22 cellular contexts compared by ENCODE assay signal in genomic region chr2:128737546-128737826, GRCh38.
"Had no signal": no experiment of that assay in that cellular context is flagged by ENCODE, and none has a peak within 500 bp of the region (broad histone marks: within the 10 kb centered on the region; RNA-seq: fewer than 3 reads in every experiment).

No MANE protein-coding gene starts in this region.

- H3K4me3 Mint-ChIP-seq: activated CD4-positive, alpha-beta T cell treated with anti-CD3 and anti-CD28 coated beads, Interleukin-2, amount 10 ng/mL, durations not matched to agents 7 days and 5 days; activated CD8-positive, alpha-beta T cell treated with anti-CD3 and anti-CD28 coated beads for 36 hours; activated T-cell treated with anti-CD3 and anti-CD28 coated beads, Interleukin-2, amount 50 U/mL, for 4 hours; stimulated activated naive CD8-positive, alpha-beta T cell treated with anti-CD3 and anti-CD28 coated beads, Interleukin-15, Interleukin-2, amounts not matched to agents 100 ng/mL and 50 ng/mL, for 24 hours had no signal

- H3K36me3 Mint-ChIP-seq: stimulated activated effector memory CD8-positive, alpha-beta T cell treated with anti-CD3 and anti-CD28 coated beads, Interleukin-12 subunit alpha, Interleukin-12 subunit beta, amount 100 ng/mL, for 72 hours had no signal

- H3K4me1 Mint-ChIP-seq: activated T-helper 17 cell treated with anti-CD3 and anti-CD28 coated beads, Interleukin-2, amount 50 U/mL, for 72 hours; stimulated activated effector memory CD8-positive, alpha-beta T cell treated with anti-CD3 and anti-CD28 coated beads, Interleukin-12 subunit alpha, Interleukin-12 subunit beta, amount 100 ng/mL, for 72 hours had no signal

- H3K9me3 ChIP-seq: esophagus squamous epithelium, heart right ventricle, mucosa of descending colon, thyroid gland, upper lobe of right lung had no signal

- DNase-seq: activated CD4-positive, alpha-beta T cell treated with anti-CD3 and anti-CD28 coated beads, Interleukin-2, amount 10 ng/mL, durations not matched to agents 7 days and 5 days; activated CD4-positive, CD25-positive, alpha-beta regulatory T cell treated with anti-CD3 and anti-CD28 coated beads, Interleukin-2, amount 50 U/mL, for 72 hours; activated CD8-positive, alpha-beta T cell treated with anti-CD3 and anti-CD28 coated beads for 36 hours; activated gamma-delta T cell treated with Interleukin-2 at 50 U/mL for 16 hours; activated naive CD4-positive, alpha-beta T cell treated with anti-CD3 and anti-CD28 coated beads, Interleukin-2, amount 50 U/mL, for 16 hours; activated T-cell treated with anti-CD3 and anti-CD28 coated beads, Interleukin-2, amount 50 U/mL, for 4 hours; amniotic stem cell; caudate nucleus; cortex of kidney; esophagus squamous epithelium; foreskin melanocyte; mucosa of descending colon; occipital lobe; stimulated activated CD4-positive, alpha-beta T cell treated with anti-CD3 and anti-CD28 coated beads, Interleukin-12 subunit alpha, Interleukin-12 subunit beta, amount 100 ng/mL, for 4 hours; stimulated activated CD4-positive, alpha-beta T cell treated with anti-CD3 and anti-CD28 coated beads, Interleukin-4, amount 100 ng/mL, for 24 hours; T-helper 2 cell; upper lobe of right lung had no signal

- H3K9me3 Mint-ChIP-seq: activated CD4-positive, alpha-beta T cell treated with anti-CD3 and anti-CD28 coated beads, Interleukin-2, amount 10 ng/mL, durations not matched to agents 7 days and 5 days; activated CD8-positive, alpha-beta T cell treated with anti-CD3 and anti-CD28 coated beads for 36 hours; activated T-cell treated with anti-CD3 and anti-CD28 coated beads, Interleukin-2, amount 50 U/mL, for 4 hours; activated T-helper 17 cell treated with anti-CD3 and anti-CD28 coated beads, Interleukin-2, amount 50 U/mL, for 72 hours; stimulated activated effector memory CD8-positive, alpha-beta T cell treated with anti-CD3 and anti-CD28 coated beads, Interleukin-12 subunit alpha, Interleukin-12 subunit beta, amount 100 ng/mL, for 72 hours; stimulated activated naive CD8-positive, alpha-beta T cell treated with anti-CD3 and anti-CD28 coated beads, Interleukin-15, Interleukin-2, amounts not matched to agents 100 ng/mL and 50 ng/mL, for 24 hours had no signal

- H3K4me3 ChIP-seq: mucosa of descending colon, thyroid gland had no signal

- H3K36me3 ChIP-seq: esophagus squamous epithelium, heart right ventricle, thyroid gland, upper lobe of right lung had no signal

- H3K27ac Mint-ChIP-seq: activated CD4-positive, alpha-beta T cell treated with anti-CD3 and anti-CD28 coated beads, Interleukin-2, amount 10 ng/mL, durations not matched to agents 7 days and 5 days; activated CD8-positive, alpha-beta T cell treated with anti-CD3 and anti-CD28 coated beads for 36 hours; activated T-helper 17 cell treated with anti-CD3 and anti-CD28 coated beads, Interleukin-2, amount 50 U/mL, for 72 hours; stimulated activated effector memory CD8-positive, alpha-beta T cell treated with anti-CD3 and anti-CD28 coated beads, Interleukin-12 subunit alpha, Interleukin-12 subunit beta, amount 100 ng/mL, for 72 hours; stimulated activated naive CD8-positive, alpha-beta T cell treated with anti-CD3 and anti-CD28 coated beads, Interleukin-15, Interleukin-2, amounts not matched to agents 100 ng/mL and 50 ng/mL, for 24 hours had no signal

- H3K27ac ChIP-seq: heart right ventricle, thyroid gland, upper lobe of right lung had no signal

- H3K27me3 ChIP-seq: thyroid gland, upper lobe of right lung had no signal
